In genomic region chr17:8153957-8154607, GRCh38 we compare ENCODE assay signal across 9 cellular contexts. TPM values are rescaled to one million over a fixed set of nuclear protein-coding genes. Genes with fewer than 3 reads are reported as not detected.
A peak's percentile ranks its signal among the peaks of the same experiment; 100 is the strongest.
DNase-seq lines count a peak whose midpoint lies in the region; ATAC-seq and TF ChIP-seq lines count a peak whose summit lies in the region.
"Had no signal": no experiment of that assay in that cellular context is flagged by ENCODE, and none has a peak within 500 bp of the region (broad histone marks: within the 10 kb centered on the region; RNA-seq: fewer than 3 reads in every experiment).

No MANE protein-coding gene starts in this region.

- peak overlapping the region; percentile 100 for H3K4me3 ChIP-seq in fibroblast of villous mesenchyme (ENCODE audit: low read depth, low read length)

- peaks cover 12% of the 10 kb centered on the region for H3K4me1 Mint-ChIP-seq in nephron progenitor cell

- peaks cover 2% of the 10 kb centered on the region for H3K27me3 Mint-ChIP-seq in nephron progenitor cell (ENCODE audit: low read depth, poor library complexity)

- H3K36me3 Mint-ChIP-seq in nephron progenitor cell (ENCODE audit: low read depth), result peaks cover 4% of the 10 kb centered on the region

- no peak for ATAC-seq in GM21447 (IDR thresholded peaks at IDR 0.05; ENCODE audit: unreplicated experiment)

- H3K9me3 Mint-ChIP-seq in nephron progenitor cell, result no peaks in the 10 kb centered on the region
- H3K9me3 Mint-ChIP-seq: IgD-negative memory B cell had no signal

- DNase-seq in C1 segment of cervical spinal cord (lab: John Stamatoyannopoulos, UW) (peak; percentile 84 to 98 (median 96)), HT-29 (ENCODE audit: low spot score) (peak; percentile 89), SHP77 treated with DMSO at 0.1 percent for 48 hours (lab: John Stamatoyannopoulos, UW) (peak; percentile 88), fibroblast of villous mesenchyme (ENCODE audit: low read depth) (peak; percentile 100), nephron progenitor cell (peak; percentile 98)
- peak; percentile 87 for DNase-seq in activated naive CD4-positive, alpha-beta T cell treated with Interleukin-2 at 50 U/mL for 16 hours
- DNase-seq in stimulated activated naive CD4-positive, alpha-beta T cell (lab: John Stamatoyannopoulos, UW), result peak; percentile 88 to 94 (median 93)

- TF ChIP-seq CTCF in fibroblast of villous mesenchyme (IDR thresholded peaks at IDR 0.05; ENCODE audit: insufficient read depth, low read depth, low read length), result no peak
- no peak for TF ChIP-seq CTCF in nephron progenitor cell (IDR thresholded peaks at IDR 0.05)

- no peak overlapping the region for H3K4me3 Mint-ChIP-seq in nephron progenitor cell

- H3K27ac Mint-ChIP-seq in nephron progenitor cell, result peak overlapping the region; percentile 99

RNA-seq across cellular contexts. Expression of gene PER1, which starts 1.9 kb away (rescaled TPM):
- total RNA-seq in HT-29 (2014; rRNA removed; shearing (Covaris generic)), result 37.1 and 43.5 TPM in 2 replicates
- total RNA-seq in fibroblast of villous mesenchyme, result 5.5 and 12.5 TPM in 2 replicates

RNA-seq across cellular contexts. Expression of gene VAMP2, which starts 8.7 kb away (rescaled TPM):
- total RNA-seq in HT-29 (2014; rRNA removed; shearing (Covaris generic)), result 4.9 and 5.8 TPM in 2 replicates
- 5.6 and 6.1 TPM in 2 replicates for total RNA-seq in fibroblast of villous mesenchyme

RNA-seq across cellular contexts. Expression of gene TMEM107, which starts 22.1 kb away (rescaled TPM):
- total RNA-seq in HT-29 (2014; rRNA removed; shearing (Covaris generic)), result 12.6 and 14.5 TPM in 2 replicates
- 15.5 and 23.7 TPM in 2 replicates for total RNA-seq in fibroblast of villous mesenchyme

RNA-seq across cellular contexts. Expression of gene HES7, which starts 30.2 kb away (rescaled TPM):
- total RNA-seq in HT-29 (2014; rRNA removed; shearing (Covaris generic)), result 0.61 and 0.76 TPM in 2 replicates
- total RNA-seq in fibroblast of villous mesenchyme, result not detected in 2 replicates

RNA-seq across cellular contexts. Expression of gene ALOXE3, which starts 35.8 kb away (rescaled TPM):
- not detected in 2 replicates for total RNA-seq in HT-29 (2014; rRNA removed; shearing (Covaris generic))
- not detected in 2 replicates for total RNA-seq in fibroblast of villous mesenchyme
